Comparison of ENCODE assay signal across 15 cellular contexts in genomic region chr10:84356951-84357350, GRCh38. TPM values are rescaled to one million over a fixed set of nuclear protein-coding genes. Genes with fewer than 3 reads are reported as not detected.
A peak's percentile ranks its signal among the peaks of the same experiment; 100 is the strongest.
DNase-seq lines count a peak whose midpoint lies in the region; ATAC-seq and TF ChIP-seq lines count a peak whose summit lies in the region.
"Had no signal": no experiment of that assay in that cellular context is flagged by ENCODE, and none has a peak within 500 bp of the region (broad histone marks: within the 10 kb centered on the region; RNA-seq: fewer than 3 reads in every experiment).

No MANE protein-coding gene starts in this region.

- DNase-seq in CD8-positive, alpha-beta T cell = peak in 3 of 7 experiments; percentile 13 to 78 (median 39)
- DNase-seq in IMR-90 (no peak), type B pancreatic cell (ENCODE audit: extremely low spot score, unreplicated experiment) (no peak), caudate nucleus (lab: John Stamatoyannopoulos, UW) (no peak)
- no peak for DNase-seq in activated naive CD8-positive, alpha-beta T cell treated with anti-CD3 and anti-CD28 coated beads, Interleukin-2, amount 50 U/mL, for 24 hours
- no peak for DNase-seq in natural killer cell treated with Interleukin-12 subunit alpha and Interleukin-12 subunit beta and Interleukin-15 and Interleukin-18, amount 100 ng/mL, for 72 hours (ENCODE audit: low spot score)
- DNase-seq: KG1, NCI-H1048, NCI-H146, NCI-H2081, NCI-H774, RPMI8226, SIG-M5 had no signal

- H4K5ac ChIP-seq in IMR-90 (ENCODE audit: low read depth, low read length) = no peak overlapping the region

- no peak overlapping the region for H4K8ac ChIP-seq in IMR-90 (ENCODE audit: low read depth in 2 of 2, low read length in 2 of 2)

- no peak for TF ChIP-seq CTCF in CD8-positive, alpha-beta T cell (IDR thresholded peaks at IDR 0.05)
- TF ChIP-seq CTCF in IMR-90 (conservative IDR thresholded peaks at IDR 0.05; ENCODE audit: low read depth, low read length) (no peak), type B pancreatic cell (conservative IDR thresholded peaks at IDR 0.05) (no peak)

- peaks cover 91% of the 10 kb centered on the region for H3K4me1 Mint-ChIP-seq in CD8-positive, alpha-beta T cell (ENCODE audit: low read depth)
- H3K4me1 Mint-ChIP-seq in activated naive CD8-positive, alpha-beta T cell treated with anti-CD3 and anti-CD28 coated beads, Interleukin-2, amount 50 U/mL, for 24 hours = peaks cover 91% of the 10 kb centered on the region
- peaks cover 76 to 81% of the 10 kb centered on the region in 2 donors for H3K4me1 Mint-ChIP-seq in natural killer cell treated with Interleukin-12 subunit alpha and Interleukin-12 subunit beta and Interleukin-15 and Interleukin-18, amount 100 ng/mL, for 72 hours (ENCODE audit: low read depth in 2 of 2)
- peaks cover 40% of the 10 kb centered on the region for H3K4me1 Mint-ChIP-seq in type B pancreatic cell (ENCODE audit: unreplicated experiment)

- H3K4me3 ChIP-seq in CD8-positive, alpha-beta T cell (ENCODE audit: low read depth, low read length) = peak overlapping the region; percentile 14
- H3K4me3 ChIP-seq in IMR-90 (ENCODE audit: insufficient read depth, low read depth, low read length) = no peak overlapping the region
- H3K4me3 ChIP-seq: HAP-1 had no signal

- H3K27me3 Mint-ChIP-seq in CD8-positive, alpha-beta T cell (ENCODE audit: low read depth) = no peaks in the 10 kb centered on the region
- no peaks in the 10 kb centered on the region for H3K27me3 Mint-ChIP-seq in activated naive CD8-positive, alpha-beta T cell treated with anti-CD3 and anti-CD28 coated beads, Interleukin-2, amount 50 U/mL, for 24 hours
- H3K27me3 Mint-ChIP-seq in natural killer cell treated with Interleukin-12 subunit alpha and Interleukin-12 subunit beta and Interleukin-15 and Interleukin-18, amount 100 ng/mL, for 72 hours = no peaks in the 10 kb centered on the region
- H3K27me3 Mint-ChIP-seq in type B pancreatic cell = no peaks in the 10 kb centered on the region

- H2BK120ac ChIP-seq in IMR-90 (ENCODE audit: low read depth, low read length) = no peak overlapping the region

- intact Hi-C loops in CD8-positive, alpha-beta T cell (cut with DNase I, micrococcal nuclease) = no loop called here
- intact Hi-C loops in IMR-90 (cut with micrococcal nuclease) = no loop called here

- H3K4ac ChIP-seq in IMR-90 (ENCODE audit: low read depth, low read length) = no peak overlapping the region

- BruUV-seq in IMR-90 (replicated peaks; lab: Mats Ljungman, UMichigan) = no TSS peak

- H2AK5ac ChIP-seq in IMR-90 (ENCODE audit: low read depth, low read length) = no peak overlapping the region

- no peaks in the 10 kb centered on the region for H3K27me3 ChIP-seq in CD8-positive, alpha-beta T cell (ENCODE audit: insufficient read depth, low read length)
- H3K27me3 ChIP-seq in IMR-90 (ENCODE audit: control insufficient read depth, insufficient read depth, low read length) = no peaks in the 10 kb centered on the region

- no peak for TF ChIP-seq POLR2A in IMR-90 (IDR thresholded peaks at IDR 0.05; ENCODE audit: low read depth, low read length)

- no peak overlapping the region for H2AK9ac ChIP-seq in IMR-90 (replicated peaks; ENCODE audit: low read depth, low read length, poor library complexity)

- no peak overlapping the region for H2BK5ac ChIP-seq in IMR-90 (ENCODE audit: low read depth, low read length, poor library complexity, severe bottlenecking)

- H3K4me1 ChIP-seq in CD8-positive, alpha-beta T cell (ENCODE audit: insufficient read depth, low read length) = peaks cover 78% of the 10 kb centered on the region
- peaks cover 8% of the 10 kb centered on the region for H3K4me1 ChIP-seq in IMR-90 (ENCODE audit: control insufficient read depth, insufficient read depth, low read length)

- no peak overlapping the region for H3K18ac ChIP-seq in IMR-90 (ENCODE audit: low read depth, low read length)

- H3K9me3 Mint-ChIP-seq in CD8-positive, alpha-beta T cell = no peaks in the 10 kb centered on the region
- no peaks in the 10 kb centered on the region for H3K9me3 Mint-ChIP-seq in activated naive CD8-positive, alpha-beta T cell treated with anti-CD3 and anti-CD28 coated beads, Interleukin-2, amount 50 U/mL, for 24 hours
- no peaks in the 10 kb centered on the region for H3K9me3 Mint-ChIP-seq in natural killer cell treated with Interleukin-12 subunit alpha and Interleukin-12 subunit beta and Interleukin-15 and Interleukin-18, amount 100 ng/mL, for 72 hours
- H3K9me3 Mint-ChIP-seq in type B pancreatic cell = no peaks in the 10 kb centered on the region

- POLR2A ChIA-PET in CD8-positive, alpha-beta T cell (lab: Charles Lee) = interaction anchor here (0.6 kb wide), 1 partner anchor 153 kb away, joined by 4 read pairs; no protein-coding TSS in a partner anchor
- POLR2A ChIA-PET in IMR-90 (lab: Charles Lee; ENCODE audit: unreplicated experiment) = no interaction called here

- H3K14ac ChIP-seq in IMR-90 (replicated peaks; ENCODE audit: low read depth, low read length) = peak overlapping the region; percentile 22; the same call in 1 of the 2 replicates

- H3K27ac ChIP-seq in CD8-positive, alpha-beta T cell (ENCODE audit: low read depth, low read length) = no peak overlapping the region
- no peak overlapping the region for H3K27ac ChIP-seq in IMR-90 (ENCODE audit: insufficient read depth, low read length)
- no peak overlapping the region for H3K27ac ChIP-seq in caudate nucleus (ENCODE audit: low read depth, low read length)

- no peak overlapping the region for H2BK15ac ChIP-seq in IMR-90 (ENCODE audit: low read depth, low read length)

- TF ChIP-seq RAD21 in IMR-90 (IDR thresholded peaks at IDR 0.05; ENCODE audit: low read length) = no peak

- in situ Hi-C loops in IMR-90 (cut with MboI; ENCODE audit: low sequenced_read_pairs) = no loop called here

- H3K36me3 ChIP-seq in CD8-positive, alpha-beta T cell (ENCODE audit: insufficient read depth, low read length) = no peaks in the 10 kb centered on the region
- H3K36me3 ChIP-seq in IMR-90 (ENCODE audit: control insufficient read depth, insufficient read depth, low read length) = no peaks in the 10 kb centered on the region
- H3K36me3 ChIP-seq: HAP-1 had no signal

- peaks cover 56% of the 10 kb centered on the region for H4K20me1 ChIP-seq in IMR-90 (ENCODE audit: insufficient read depth, low read length)

- H3K9me3 ChIP-seq in CD8-positive, alpha-beta T cell (ENCODE audit: low read length) = no peaks in the 10 kb centered on the region
- no peaks in the 10 kb centered on the region for H3K9me3 ChIP-seq in IMR-90 (ENCODE audit: control insufficient read depth, insufficient read depth, low read length)
- H3K9me3 ChIP-seq: HAP-1 had no signal

- H3K4me2 ChIP-seq in IMR-90 (ENCODE audit: low read depth, low read length) = no peak overlapping the region

- no peak overlapping the region for H2AFZ ChIP-seq in IMR-90 (replicated peaks; ENCODE audit: low read length, poor library complexity)

- H3K56ac ChIP-seq in IMR-90 (ENCODE audit: extremely low read depth, insufficient read depth, low read length) = no peak overlapping the region

- no peak overlapping the region for H3K23ac ChIP-seq in IMR-90 (ENCODE audit: low read depth, low read length)

- peaks cover 15 to 75% of the 10 kb centered on the region in 2 experiments for H3K79me1 ChIP-seq in IMR-90 (ENCODE audit: low read depth in 1 of 2, low read length in 2 of 2)

- dilution Hi-C loops in IMR-90 (cut with HindIII; ENCODE audit: low sequenced_read_pairs, unreplicated experiment) = no loop called here

- peaks cover 5% of the 10 kb centered on the region for H3K36me3 Mint-ChIP-seq in CD8-positive, alpha-beta T cell
- H3K36me3 Mint-ChIP-seq in activated naive CD8-positive, alpha-beta T cell treated with anti-CD3 and anti-CD28 coated beads, Interleukin-2, amount 50 U/mL, for 24 hours (ENCODE audit: low read depth) = peaks cover 2% of the 10 kb centered on the region
- H3K36me3 Mint-ChIP-seq in natural killer cell treated with Interleukin-12 subunit alpha and Interleukin-12 subunit beta and Interleukin-15 and Interleukin-18, amount 100 ng/mL, for 72 hours = no peaks in the 10 kb centered on the region
- peaks cover 3% of the 10 kb centered on the region for H3K36me3 Mint-ChIP-seq in type B pancreatic cell

- no CpG with 5 or more reads among the region's 3 CpGs for WGBS in IMR-90 (ENCODE audit: extremely low coverage in 2 of 2, insufficient read length in 1 of 2), 2 experiments

- ATAC-seq in CD8-positive, alpha-beta T cell = peak; percentile 66
- no peak for ATAC-seq in IMR-90 (ENCODE audit: low read depth)
- peak; percentile 37 for ATAC-seq in activated naive CD8-positive, alpha-beta T cell treated with anti-CD3 and anti-CD28 coated beads, Interleukin-2, amount 50 U/mL, for 24 hours
- ATAC-seq in natural killer cell treated with Interleukin-12 subunit alpha and Interleukin-12 subunit beta and Interleukin-15 and Interleukin-18, amount 100 ng/mL, for 72 hours = peak in 1 of 2 donors; percentile 75
- ATAC-seq in HG03521 (IDR thresholded peaks at IDR 0.05; ENCODE audit: unreplicated experiment) = no peak

- H3K9me1 ChIP-seq in IMR-90 (ENCODE audit: insufficient read depth, low read length) = peaks cover 10% of the 10 kb centered on the region

- CTCF ChIA-PET in CD8-positive, alpha-beta T cell (lab: Charles Lee) = interaction anchor here (0.9 to 2.7 kb wide), 4 partner anchors 18 to 180 kb away, joined by 3 to 10 read pairs (median 3); no protein-coding TSS in a partner anchor
- CTCF ChIA-PET in IMR-90 (lab: Yijun Ruan, JAX) = interaction anchor here (0.6 to 1.1 kb wide), 2 partner anchors 137 to 166 kb away, joined by 3 read pairs; no protein-coding TSS in a partner anchor

- H2BK20ac ChIP-seq in IMR-90 (ENCODE audit: low read depth, low read length) = no peak overlapping the region

- no peak overlapping the region for H4K91ac ChIP-seq in IMR-90 (ENCODE audit: insufficient read depth, low read depth, low read length)

- peak overlapping the region; percentile 40 for H3K4me3 Mint-ChIP-seq in CD8-positive, alpha-beta T cell
- H3K4me3 Mint-ChIP-seq in activated naive CD8-positive, alpha-beta T cell treated with anti-CD3 and anti-CD28 coated beads, Interleukin-2, amount 50 U/mL, for 24 hours = no peak overlapping the region
- peak overlapping the region; percentile 47 for H3K4me3 Mint-ChIP-seq in natural killer cell treated with Interleukin-12 subunit alpha and Interleukin-12 subunit beta and Interleukin-15 and Interleukin-18, amount 100 ng/mL, for 72 hours
- no peak overlapping the region for H3K4me3 Mint-ChIP-seq in type B pancreatic cell

- H3K27ac Mint-ChIP-seq in CD8-positive, alpha-beta T cell = peak overlapping the region; percentile 69
- H3K27ac Mint-ChIP-seq in activated naive CD8-positive, alpha-beta T cell treated with anti-CD3 and anti-CD28 coated beads, Interleukin-2, amount 50 U/mL, for 24 hours = no peak overlapping the region
- H3K27ac Mint-ChIP-seq in natural killer cell treated with Interleukin-12 subunit alpha and Interleukin-12 subunit beta and Interleukin-15 and Interleukin-18, amount 100 ng/mL, for 72 hours = peak overlapping the region; percentile 36 to 70
- H3K27ac Mint-ChIP-seq in type B pancreatic cell = no peak overlapping the region

- H3K9ac ChIP-seq in IMR-90 (ENCODE audit: low read depth, low read length) = no peak overlapping the region

RNA-seq across cellular contexts. Expression of gene CCSER2, which starts 28.6 kb away (rescaled TPM):
- 100 to 1,000 TPM; 141 to 143 TPM for total RNA-seq in CD8-positive, alpha-beta T cell
- total RNA-seq in IMR-90 (2012; rRNA removed) = 27.8 and 31.7 TPM in 2 replicates
- polyA plus RNA-seq in IMR-90 (2012; rRNA removed) = 18.0 and 20.4 TPM in 2 replicates
- polyA plus RNA-seq in IMR-90 (2012; cell fraction: cytosol; rRNA removed) = 3.7 and 4.3 TPM in 2 replicates
- polyA plus RNA-seq in IMR-90 (2012; cell fraction: nucleus; rRNA removed; ENCODE audit: low replicate concordance) = 4.0 and 33.3 TPM in 2 replicates
- total RNA-seq in natural killer cell treated with Interleukin-12 subunit alpha and Interleukin-12 subunit beta and Interleukin-15 and Interleukin-18, amount 100 ng/mL, for 72 hours = 100 to 1,000 TPM in 1 of 2 donors, 10 to 100 TPM in 1; 90.4 to 135 TPM
- 43.9 and 85.8 TPM in 2 replicates for total RNA-seq in type B pancreatic cell (ENCODE audit: low replicate concordance)

Comparison
In these comparisons a context has a peak if more than half of its experiments do, and no peak if none do; other contexts are left out.
1. ATAC-seq: peak in CD8-positive, alpha-beta T cell (single experiment) and activated naive CD8-positive, alpha-beta T cell treated with anti-CD3 and anti-CD28 coated beads, Interleukin-2, amount 50 U/mL, for 24 hours (single experiment); none in IMR-90 (single experiment) and HG03521 (single experiment).
2. H3K27ac Mint-ChIP-seq: peak in CD8-positive, alpha-beta T cell (single experiment) and natural killer cell treated with Interleukin-12 subunit alpha and Interleukin-12 subunit beta and Interleukin-15 and Interleukin-18, amount 100 ng/mL, for 72 hours (2 of 2); none in activated naive CD8-positive, alpha-beta T cell treated with anti-CD3 and anti-CD28 coated beads, Interleukin-2, amount 50 U/mL, for 24 hours (single experiment) and type B pancreatic cell (single experiment).
3. H3K4me3 Mint-ChIP-seq: peak in CD8-positive, alpha-beta T cell (single experiment) and natural killer cell treated with Interleukin-12 subunit alpha and Interleukin-12 subunit beta and Interleukin-15 and Interleukin-18, amount 100 ng/mL, for 72 hours (single experiment); none in activated naive CD8-positive, alpha-beta T cell treated with anti-CD3 and anti-CD28 coated beads, Interleukin-2, amount 50 U/mL, for 24 hours (single experiment) and type B pancreatic cell (single experiment).